34 cellular contexts compared by ENCODE assay signal in the genomic region with DNA sequence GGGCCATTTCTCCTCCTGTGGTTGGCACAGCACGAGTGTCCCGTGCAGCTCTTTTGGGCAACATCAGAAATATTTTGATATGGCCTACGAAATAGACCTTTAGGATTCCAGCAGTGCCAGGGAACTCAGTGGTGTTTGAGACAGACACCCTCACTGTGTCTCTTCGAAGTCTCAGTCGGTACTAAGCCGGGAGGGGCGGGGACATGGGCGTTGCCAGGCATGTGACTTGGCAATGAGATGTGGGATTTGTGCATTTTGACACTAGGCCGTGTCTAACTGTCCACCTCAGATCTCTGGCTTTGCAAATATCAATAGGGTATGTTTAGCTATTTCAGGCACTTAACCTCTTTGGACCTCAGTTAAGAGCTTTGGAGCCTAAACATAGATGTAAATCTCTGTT.
"Had no signal": no experiment of that assay in that cellular context is flagged by ENCODE, and none has a peak within 500 bp of the region (broad histone marks: within the 10 kb centered on the region; RNA-seq: fewer than 3 reads in every experiment).

No MANE protein-coding gene starts in this region.

- H3K4me3 Mint-ChIP-seq: activated B cell treated with CpG ODN at 0.5 μM for 24 hours; activated CD8-positive, alpha-beta memory T cell treated with anti-CD3 and anti-CD28 coated beads, Interleukin-2, amount 10 ng/mL, durations not matched to agents 7 days and 5 days; activated CD8-positive, alpha-beta T cell treated with anti-CD3 and anti-CD28 coated beads for 36 hours; activated naive CD4-positive, alpha-beta T cell treated with anti-CD3 and anti-CD28 coated beads, Interleukin-2, amount 10 ng/mL, durations not matched to agents 7 days and 5 days; activated naive CD8-positive, alpha-beta T cell treated with anti-CD3 and anti-CD28 coated beads, Interleukin-2, amount 10 ng/mL, durations not matched to agents 7 days and 5 days; activated T-cell treated with anti-CD3 and anti-CD28 coated beads, Interleukin-2, amount 50 U/mL, for 24 hours; activated T-cell treated with anti-CD3 and anti-CD28 coated beads, Interleukin-2, amount 50 U/mL, for 72 hours; brain; T-helper 17 cell; T-helper 2 cell treated with Interferon-gamma antibody and Interleukin-4, amounts not matched to agents 5 μg/mL and 100 μg/mL, for 36 hours had no signal

- H3K4me1 ChIP-seq: ascending aorta, breast epithelium, colonic mucosa, esophagus muscularis mucosa, gastroesophageal sphincter, heart right ventricle had no signal

- H3K27ac Mint-ChIP-seq: activated B cell treated with CpG ODN at 0.5 μM for 24 hours; activated CD8-positive, alpha-beta memory T cell treated with anti-CD3 and anti-CD28 coated beads, Interleukin-2, amount 10 ng/mL, durations not matched to agents 7 days and 5 days; activated CD8-positive, alpha-beta T cell treated with anti-CD3 and anti-CD28 coated beads for 36 hours; activated naive CD4-positive, alpha-beta T cell treated with anti-CD3 and anti-CD28 coated beads, Interleukin-2, amount 10 ng/mL, durations not matched to agents 7 days and 5 days; activated naive CD4-positive, alpha-beta T cell treated with anti-CD3 and anti-CD28 coated beads, Interleukin-2, amount 50 U/mL, for 72 hours; activated naive CD8-positive, alpha-beta T cell treated with anti-CD3 and anti-CD28 coated beads, Interleukin-2, amount 10 ng/mL, durations not matched to agents 7 days and 5 days; activated T-cell treated with anti-CD3 and anti-CD28 coated beads, Interleukin-2, amount 50 U/mL, for 24 hours; activated T-cell treated with anti-CD3 and anti-CD28 coated beads, Interleukin-2, amount 50 U/mL, for 72 hours; brain; T-helper 17 cell; T-helper 2 cell treated with Interferon-gamma antibody and Interleukin-4, amounts not matched to agents 5 μg/mL and 100 μg/mL, for 36 hours had no signal

- H3K27me3 ChIP-seq: ascending aorta, cardiac muscle cell, colonic mucosa had no signal

- DNase-seq: activated B cell treated with CpG ODN at 0.5 μM for 24 hours; activated CD4-positive, alpha-beta T cell treated with anti-CD3 and anti-CD28 coated beads for 48 hours; activated CD4-positive, alpha-beta T cell treated with anti-CD3 and anti-CD28 coated beads, Interleukin-2, amount 50 U/mL, for 1 hour; activated CD4-positive, alpha-beta T cell treated with anti-CD3 and anti-CD28 coated beads, Interleukin-2, amount 50 U/mL, for 48 hours; activated CD8-positive, alpha-beta memory T cell treated with anti-CD3 and anti-CD28 coated beads, Interleukin-2, amount 10 ng/mL, durations not matched to agents 7 days and 5 days; activated CD8-positive, alpha-beta memory T cell treated with anti-CD3 and anti-CD28 coated beads, Interleukin-2, amount 50 U/mL, for 4 hours; activated CD8-positive, alpha-beta T cell treated with anti-CD3 and anti-CD28 coated beads for 36 hours; activated gamma-delta T cell; activated naive CD4-positive, alpha-beta T cell; activated naive CD4-positive, alpha-beta T cell treated with anti-CD3 and anti-CD28 coated beads, Interleukin-2, amount 10 ng/mL, durations not matched to agents 7 days and 5 days; activated naive CD8-positive, alpha-beta T cell treated with anti-CD3 and anti-CD28 coated beads, Interleukin-2, amount 10 ng/mL, durations not matched to agents 7 days and 5 days; activated T-cell treated with anti-CD3 and anti-CD28 coated beads for 4 hours; activated T-cell treated with anti-CD3 and anti-CD28 coated beads, Interleukin-2, amount 50 U/mL, for 24 hours; activated T-cell treated with anti-CD3 and anti-CD28 coated beads, Interleukin-2, amount 50 U/mL, for 72 hours; central memory CD4-positive, alpha-beta T cell; cerebellar nuclear complex; colonic mucosa; effector CD8-positive, alpha-beta T cell; erythroblast; foreskin melanocyte; heart right ventricle; T-helper 1 cell; T-helper 17 cell; T1000; WERI-Rb-1 had no signal

- H3K9me3 Mint-ChIP-seq: activated B cell treated with CpG ODN at 0.5 μM for 24 hours; activated CD8-positive, alpha-beta T cell treated with anti-CD3 and anti-CD28 coated beads for 36 hours; activated naive CD4-positive, alpha-beta T cell treated with anti-CD3 and anti-CD28 coated beads, Interleukin-2, amount 10 ng/mL, durations not matched to agents 7 days and 5 days; activated naive CD4-positive, alpha-beta T cell treated with anti-CD3 and anti-CD28 coated beads, Interleukin-2, amount 50 U/mL, for 72 hours; activated naive CD8-positive, alpha-beta T cell treated with anti-CD3 and anti-CD28 coated beads, Interleukin-2, amount 10 ng/mL, durations not matched to agents 7 days and 5 days; activated T-cell treated with anti-CD3 and anti-CD28 coated beads, Interleukin-2, amount 50 U/mL, for 24 hours; activated T-cell treated with anti-CD3 and anti-CD28 coated beads, Interleukin-2, amount 50 U/mL, for 72 hours; brain; T-helper 2 cell treated with Interferon-gamma antibody and Interleukin-4, amounts not matched to agents 5 μg/mL and 100 μg/mL, for 36 hours had no signal

- H3K36me3 ChIP-seq: ascending aorta, breast epithelium, cardiac muscle cell, colonic mucosa, esophagus muscularis mucosa, gastroesophageal sphincter, heart right ventricle, WERI-Rb-1 had no signal

- H3K4me1 Mint-ChIP-seq: activated B cell treated with CpG ODN at 0.5 μM for 24 hours; activated CD8-positive, alpha-beta memory T cell treated with anti-CD3 and anti-CD28 coated beads, Interleukin-2, amount 10 ng/mL, durations not matched to agents 7 days and 5 days; activated naive CD4-positive, alpha-beta T cell treated with anti-CD3 and anti-CD28 coated beads, Interleukin-2, amount 10 ng/mL, durations not matched to agents 7 days and 5 days; activated naive CD8-positive, alpha-beta T cell treated with anti-CD3 and anti-CD28 coated beads, Interleukin-2, amount 10 ng/mL, durations not matched to agents 7 days and 5 days; T-helper 17 cell had no signal

- H3K27me3 Mint-ChIP-seq: activated CD8-positive, alpha-beta memory T cell treated with anti-CD3 and anti-CD28 coated beads, Interleukin-2, amount 10 ng/mL, durations not matched to agents 7 days and 5 days; activated CD8-positive, alpha-beta T cell treated with anti-CD3 and anti-CD28 coated beads for 36 hours; activated naive CD4-positive, alpha-beta T cell treated with anti-CD3 and anti-CD28 coated beads, Interleukin-2, amount 10 ng/mL, durations not matched to agents 7 days and 5 days; activated naive CD8-positive, alpha-beta T cell treated with anti-CD3 and anti-CD28 coated beads, Interleukin-2, amount 10 ng/mL, durations not matched to agents 7 days and 5 days had no signal

- H3K4me3 ChIP-seq: ascending aorta, breast epithelium, cardiac muscle cell, colonic mucosa, esophagus muscularis mucosa, gastroesophageal sphincter, heart right ventricle had no signal

- H3K36me3 Mint-ChIP-seq: activated CD8-positive, alpha-beta memory T cell treated with anti-CD3 and anti-CD28 coated beads, Interleukin-2, amount 10 ng/mL, durations not matched to agents 7 days and 5 days; activated naive CD4-positive, alpha-beta T cell treated with anti-CD3 and anti-CD28 coated beads, Interleukin-2, amount 10 ng/mL, durations not matched to agents 7 days and 5 days; activated naive CD4-positive, alpha-beta T cell treated with anti-CD3 and anti-CD28 coated beads, Interleukin-2, amount 50 U/mL, for 72 hours; activated naive CD8-positive, alpha-beta T cell treated with anti-CD3 and anti-CD28 coated beads, Interleukin-2, amount 10 ng/mL, durations not matched to agents 7 days and 5 days; brain had no signal

- ATAC-seq: activated CD4-positive, CD25-positive, alpha-beta regulatory T cell treated with anti-CD3 and anti-CD28 coated beads, Interleukin-2, amount 50 U/mL, for 24 hours; activated CD8-positive, alpha-beta memory T cell treated with anti-CD3 and anti-CD28 coated beads, Interleukin-2, amount 10 ng/mL, durations not matched to agents 7 days and 5 days; activated CD8-positive, alpha-beta T cell treated with anti-CD3 and anti-CD28 coated beads for 36 hours; activated naive CD4-positive, alpha-beta T cell treated with anti-CD3 and anti-CD28 coated beads, Interleukin-2, amount 50 U/mL, for 72 hours; activated T-cell treated with anti-CD3 and anti-CD28 coated beads, Interleukin-2, amount 50 U/mL, for 72 hours; gastroesophageal sphincter; heart right ventricle; T-helper 17 cell had no signal

- H3K27ac ChIP-seq: ascending aorta, breast epithelium, cardiac muscle cell, colonic mucosa, esophagus muscularis mucosa, gastroesophageal sphincter, heart right ventricle, WERI-Rb-1 had no signal

- H3K9me3 ChIP-seq: ascending aorta, breast epithelium, colonic mucosa, esophagus muscularis mucosa, gastroesophageal sphincter, heart right ventricle had no signal
